12 cellular contexts compared by ENCODE assay signal in the genomic region with DNA sequence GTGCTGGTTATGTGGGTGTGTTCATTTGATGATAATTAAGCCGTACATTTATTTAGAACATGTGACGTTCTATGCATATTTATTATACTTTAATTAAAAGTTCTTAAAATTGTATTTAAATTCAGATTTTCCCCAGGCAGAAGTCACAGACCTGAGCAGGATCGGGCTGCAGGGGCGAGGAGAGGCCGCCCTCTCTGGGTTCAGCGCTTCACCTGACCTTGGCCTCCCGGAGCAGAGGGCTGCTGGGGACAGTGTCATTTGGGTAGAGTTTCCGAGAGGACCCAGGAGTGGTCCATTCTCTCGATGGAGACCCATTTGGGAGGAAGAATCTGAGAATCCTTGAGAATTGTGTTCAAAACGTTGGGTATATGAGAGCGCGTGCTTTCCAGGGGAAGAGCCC.
"Had no signal": no experiment of that assay in that cellular context is flagged by ENCODE, and none has a peak within 500 bp of the region (broad histone marks: within the 10 kb centered on the region; RNA-seq: fewer than 3 reads in every experiment).

No MANE protein-coding gene starts in this region.

- H3K4me3 ChIP-seq: adrenal gland, skin epidermis, tibial artery had no signal

- ATAC-seq: activated CD8-positive, alpha-beta T cell treated with anti-CD3 and anti-CD28 coated beads, Interleukin-2, amount 10 ng/mL, durations not matched to agents 7 days and 5 days had no signal

- H3K36me3 Mint-ChIP-seq: activated naive CD4-positive, alpha-beta T cell treated with anti-CD3 and anti-CD28 coated beads, Interleukin-2, amount 10 ng/mL, durations not matched to agents 7 days and 5 days had no signal

- H3K27ac Mint-ChIP-seq: activated CD8-positive, alpha-beta T cell treated with anti-CD3 and anti-CD28 coated beads, Interleukin-2, amount 10 ng/mL, durations not matched to agents 7 days and 5 days; activated naive CD4-positive, alpha-beta T cell treated with anti-CD3 and anti-CD28 coated beads, Interleukin-2, amount 10 ng/mL, durations not matched to agents 7 days and 5 days; activated T-helper 2 cell treated with anti-CD3 and anti-CD28 coated beads, Interferon-gamma antibody, Interleukin-2, Interleukin-4, amounts not matched to agents 10 μg/mL and 5 μg/mL and 100 μg/mL, durations not matched to agents 14 hours and 24 hours and 36 hours; T-helper 1 cell treated with Interleukin-12 subunit alpha and Interleukin-12 subunit beta and Interleukin-4 antibody, amounts not matched to agents 30 μg/mL and 1 μg/mL, for 36 hours had no signal

- H3K4me1 ChIP-seq: adrenal gland had no signal

- DNase-seq: activated CD4-positive, alpha-beta T cell treated with anti-CD3 and anti-CD28 coated beads for 48 hours; activated CD8-positive, alpha-beta T cell treated with anti-CD3 and anti-CD28 coated beads, Interleukin-2, amount 10 ng/mL, durations not matched to agents 7 days and 5 days; activated naive CD4-positive, alpha-beta T cell treated with anti-CD3 and anti-CD28 coated beads, Interleukin-2, amount 10 ng/mL, durations not matched to agents 7 days and 5 days; adrenal gland; erythroblast; mesenchymal stem cell; tibial artery had no signal

- H3K4me3 Mint-ChIP-seq: activated CD8-positive, alpha-beta T cell treated with anti-CD3 and anti-CD28 coated beads, Interleukin-2, amount 10 ng/mL, durations not matched to agents 7 days and 5 days; activated naive CD4-positive, alpha-beta T cell treated with anti-CD3 and anti-CD28 coated beads, Interleukin-2, amount 10 ng/mL, durations not matched to agents 7 days and 5 days; central memory CD8-positive, alpha-beta T cell; T-helper 1 cell treated with Interleukin-12 subunit alpha and Interleukin-12 subunit beta and Interleukin-4 antibody, amounts not matched to agents 30 μg/mL and 1 μg/mL, for 36 hours had no signal

- H3K9me3 ChIP-seq: adrenal gland, neutrophil had no signal

- H3K27ac ChIP-seq: adrenal gland, neutrophil, skin epidermis, tibial artery had no signal

- H3K36me3 ChIP-seq: adrenal gland, neutrophil, tibial artery had no signal

- H3K9me3 Mint-ChIP-seq: activated naive CD4-positive, alpha-beta T cell treated with anti-CD3 and anti-CD28 coated beads, Interleukin-2, amount 10 ng/mL, durations not matched to agents 7 days and 5 days; activated T-helper 2 cell treated with anti-CD3 and anti-CD28 coated beads, Interferon-gamma antibody, Interleukin-2, Interleukin-4, amounts not matched to agents 10 μg/mL and 5 μg/mL and 100 μg/mL, durations not matched to agents 14 hours and 24 hours and 36 hours; central memory CD8-positive, alpha-beta T cell had no signal
